ENCODE assay signal across 17 cellular contexts in genomic region chr1:6991271-6991670, GRCh38.
A peak's percentile ranks its signal among the peaks of the same experiment; 100 is the strongest.
DNase-seq lines count a peak whose midpoint lies in the region; ATAC-seq and TF ChIP-seq lines count a peak whose summit lies in the region.
"Had no signal": no experiment of that assay in that cellular context is flagged by ENCODE, and none has a peak within 500 bp of the region (broad histone marks: within the 10 kb centered on the region; RNA-seq: fewer than 3 reads in every experiment).

No MANE protein-coding gene starts in this region.

- no peak overlapping the region for H3K4me3 Mint-ChIP-seq in CD4-positive, alpha-beta T cell
- H3K4me3 Mint-ChIP-seq: activated CD8-positive, alpha-beta T cell treated with anti-CD3 and anti-CD28 coated beads, Interleukin-2, amount 10 ng/mL, durations not matched to agents 7 days and 5 days; IgD-negative memory B cell; neural progenitor cell had no signal

- no peak overlapping the region for H3K27ac Mint-ChIP-seq in CD4-positive, alpha-beta T cell
- H3K27ac Mint-ChIP-seq: activated CD8-positive, alpha-beta T cell treated with anti-CD3 and anti-CD28 coated beads, Interleukin-2, amount 10 ng/mL, durations not matched to agents 7 days and 5 days; IgD-negative memory B cell; neural progenitor cell had no signal

- no peak overlapping the region for H3K27ac ChIP-seq in CD4-positive, alpha-beta T cell (ENCODE audit: low read depth, low read length)
- H3K27ac ChIP-seq: testis had no signal

- H3K4me3 ChIP-seq in fibroblast of mammary gland (ENCODE audit: control insufficient read depth, low read depth, low read length) = no peak overlapping the region
- H3K4me3 ChIP-seq: lung, neural progenitor cell, testis had no signal

- H3K27me3 Mint-ChIP-seq in CD4-positive, alpha-beta T cell = peaks cover 7% of the 10 kb centered on the region

- POLR2A ChIA-PET in CD4-positive, alpha-beta T cell (lab: Charles Lee) = no interaction called here

- DNase-seq in HCEC 1CT (peak; percentile 79), SW480 (ENCODE audit: low spot score) (peak; percentile 64), fibroblast of mammary gland (ENCODE audit: low read depth) (peak; percentile 85), smooth muscle cell of the brain vasculature (ENCODE audit: low read depth, low spot score) (peak; percentile 13)
- no peak for DNase-seq in CD4-positive, alpha-beta T cell
- DNase-seq: activated CD8-positive, alpha-beta T cell treated with anti-CD3 and anti-CD28 coated beads, Interleukin-2, amount 10 ng/mL, durations not matched to agents 7 days and 5 days; activated effector memory CD4-positive, alpha-beta T cell treated with anti-CD3 and anti-CD28 coated beads, Interleukin-2, amount 50 U/mL, for 16 hours; central memory CD4-positive, alpha-beta T cell; NCI-H1436; NCI-H748 treated with DMSO at 0.1 percent for 48 hours; SHP77; testis had no signal

- CTCF ChIA-PET in CD4-positive, alpha-beta T cell (lab: Charles Lee) = no interaction called here

- intact Hi-C loops in CD4-positive, alpha-beta T cell (cut with DNase I, micrococcal nuclease) = no loop called here

- H3K4me1 Mint-ChIP-seq in CD4-positive, alpha-beta T cell (ENCODE audit: low read depth) = peaks cover 2% of the 10 kb centered on the region

- no peaks in the 10 kb centered on the region for H3K27me3 ChIP-seq in CD4-positive, alpha-beta T cell (ENCODE audit: control insufficient read depth, insufficient read depth, low read length)
- H3K27me3 ChIP-seq: neural progenitor cell, testis had no signal

- H3K9me3 Mint-ChIP-seq in CD4-positive, alpha-beta T cell = peaks cover 6% of the 10 kb centered on the region

- no peaks in the 10 kb centered on the region for H3K36me3 Mint-ChIP-seq in CD4-positive, alpha-beta T cell (ENCODE audit: low read depth)
- H3K36me3 Mint-ChIP-seq: neural progenitor cell had no signal

- no peak for TF ChIP-seq CTCF in fibroblast of mammary gland (conservative IDR thresholded peaks at IDR 0.05; ENCODE audit: control insufficient read depth, insufficient read depth, low read depth, low read length)
- TF ChIP-seq CTCF in CD4-positive, alpha-beta T cell (IDR thresholded peaks at IDR 0.05) = no peak

- H3K9me3 ChIP-seq in CD4-positive, alpha-beta T cell (ENCODE audit: control insufficient read depth, low read length) = no peaks in the 10 kb centered on the region
- H3K9me3 ChIP-seq: testis had no signal

- ATAC-seq in GM21619 (IDR thresholded peaks at IDR 0.05; ENCODE audit: unreplicated experiment) (no peak), HG03045 (IDR thresholded peaks at IDR 0.05; ENCODE audit: unreplicated experiment) (no peak)
- ATAC-seq in CD4-positive, alpha-beta T cell (ENCODE audit: poor library complexity) = no peak
- ATAC-seq: activated CD8-positive, alpha-beta T cell treated with anti-CD3 and anti-CD28 coated beads, Interleukin-2, amount 10 ng/mL, durations not matched to agents 7 days and 5 days had no signal

Comparison
In these comparisons a context has a peak if more than half of its experiments do, and no peak if none do; other contexts are left out.
1. DNase-seq: peak in HCEC 1CT (single experiment), SW480 (single experiment), fibroblast of mammary gland (single experiment) and smooth muscle cell of the brain vasculature (single experiment); none in CD4-positive, alpha-beta T cell (0 of 10).